Comparison of ENCODE assay signal across 2 cellular contexts in genomic region chr1:212097360-212097759, GRCh38.
A peak's percentile ranks its signal among the peaks of the same experiment; 100 is the strongest.
TF ChIP-seq lines count a peak whose summit lies in the region.

No MANE protein-coding gene starts in this region.

TF ChIP-seq in WTC11, 78 proteins besides CTCF, POLR2A, EP300 and RAD21 (continued from another document):
- TF ChIP-seq ZNF425 (CRISPR knock-in tag; conservative IDR thresholded peaks at IDR 0.05) (no peak), ZNF423 (CRISPR knock-in tag; IDR thresholded peaks at IDR 0.05) (no peak), CDX4 (CRISPR knock-in tag; IDR thresholded peaks at IDR 0.05; ENCODE audit: borderline replicate concordance) (no peak), JUN (CRISPR knock-in tag; IDR thresholded peaks at IDR 0.05) (no peak), E2F5 (CRISPR knock-in tag; IDR thresholded peaks at IDR 0.05) (no peak), ATF3 (CRISPR knock-in tag; conservative IDR thresholded peaks at IDR 0.05) (no peak), ZBTB43 (CRISPR knock-in tag; IDR thresholded peaks at IDR 0.05) (no peak), GABPB1 (CRISPR knock-in tag; IDR thresholded peaks at IDR 0.05) (no peak), ZNF219 (CRISPR knock-in tag; IDR thresholded peaks at IDR 0.05; ENCODE audit: borderline replicate concordance) (no peak), E2F4 (CRISPR knock-in tag; IDR thresholded peaks at IDR 0.05; ENCODE audit: borderline replicate concordance, low read depth) (no peak), ZSCAN18 (CRISPR knock-in tag; IDR thresholded peaks at IDR 0.05) (no peak), IRF1 (CRISPR knock-in tag; IDR thresholded peaks at IDR 0.05) (no peak)

TF ChIP-seq in K562, 482 proteins besides CTCF, POLR2A, EP300 and RAD21 (continued from another document):
- TF ChIP-seq BCLAF1 (IDR thresholded peaks at IDR 0.05; ENCODE audit: borderline replicate concordance in 1 of 2, control insufficient read depth in 1 of 2, low read depth in 2 of 2, low read length in 1 of 2) (no peak), KHSRP (IDR thresholded peaks at IDR 0.05) (no peak), ZZZ3 (IDR thresholded peaks at IDR 0.05) (0 out of 2 replicates have a peak, but pooled peaks have one; percentile 22), ZNF121 (CRISPR knock-in tag; conservative IDR thresholded peaks at IDR 0.05) (no peak), SIX5 (IDR thresholded peaks at IDR 0.05; ENCODE audit: borderline replicate concordance in 1 of 2, insufficient read depth in 1 of 2, low read depth in 1 of 2, low read length in 2 of 2) (no peak), ILK (tag; IDR thresholded peaks at IDR 0.05; ENCODE audit: borderline replicate concordance, low read depth) (no peak), SMARCA5 (IDR thresholded peaks at IDR 0.05) (no peak), DNMT1 (IDR thresholded peaks at IDR 0.05) (no peak), ZNF699 (CRISPR knock-in tag; IDR thresholded peaks at IDR 0.05; ENCODE audit: insufficient replicate concordance) (no peak), ETV1 (tag; conservative IDR thresholded peaks at IDR 0.05; ENCODE audit: low read depth) (no peak), TRIM28 (IDR thresholded peaks at IDR 0.05) (peak; percentile 81), TRIM24 (IDR thresholded peaks at IDR 0.05) (peak in 1 of 2 experiments; percentile 17; a peak in 1 of 4 replicates), ZNF436 (CRISPR knock-in tag; IDR thresholded peaks at IDR 0.05) (no peak), RUNX1 (IDR thresholded peaks at IDR 0.05; ENCODE audit: low read depth) (no peak), ZNF780A (CRISPR knock-in tag; IDR thresholded peaks at IDR 0.05) (no peak), JUNB (CRISPR knock-in tag; conservative IDR thresholded peaks at IDR 0.05) (no peak)
